In the genomic region with DNA sequence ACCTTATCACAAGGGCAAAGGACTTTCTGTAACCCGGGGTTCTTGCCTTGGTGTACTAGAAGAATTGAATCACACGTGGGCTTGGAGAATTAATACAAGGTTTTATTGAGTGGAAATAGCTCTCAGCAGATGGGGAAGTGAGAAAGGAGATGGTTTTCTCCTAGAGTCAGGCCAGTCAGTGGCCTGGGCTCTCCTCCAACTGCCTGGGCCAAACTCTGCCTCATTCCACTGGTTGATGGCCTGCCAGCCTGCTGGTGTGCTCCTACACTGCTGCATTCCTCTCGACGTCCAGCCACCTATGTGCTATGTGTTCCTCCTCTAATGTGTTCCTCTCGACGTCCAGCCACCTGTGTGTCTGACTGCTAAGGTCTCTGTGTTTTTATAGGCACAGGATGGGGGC, we compare ENCODE assay signal across 1 cellular context.
TF ChIP-seq lines count a peak whose summit lies in the region.

No MANE protein-coding gene starts in this region.

TF ChIP-seq in HepG2, 621 proteins besides CTCF, POLR2A, EP300 and RAD21:
- TF ChIP-seq, protein P1, sequence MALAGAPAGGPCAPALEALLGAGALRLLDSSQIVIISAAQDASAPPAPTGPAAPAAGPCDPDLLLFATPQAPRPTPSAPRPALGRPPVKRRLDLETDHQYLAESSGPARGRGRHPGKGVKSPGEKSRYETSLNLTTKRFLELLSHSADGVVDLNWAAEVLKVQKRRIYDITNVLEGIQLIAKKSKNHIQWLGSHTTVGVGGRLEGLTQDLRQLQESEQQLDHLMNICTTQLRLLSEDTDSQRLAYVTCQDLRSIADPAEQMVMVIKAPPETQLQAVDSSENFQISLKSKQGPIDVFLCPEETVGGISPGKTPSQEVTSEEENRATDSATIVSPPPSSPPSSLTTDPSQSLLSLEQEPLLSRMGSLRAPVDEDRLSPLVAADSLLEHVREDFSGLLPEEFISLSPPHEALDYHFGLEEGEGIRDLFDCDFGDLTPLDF (CRISPR knock-in tag; IDR thresholded peaks at IDR 0.05): no peak
- TF ChIP-seq MXD3 (CRISPR knock-in tag; IDR thresholded peaks at IDR 0.05) (no peak), MLX (CRISPR knock-in tag; IDR thresholded peaks at IDR 0.05) (no peak), RBFOX2 (IDR thresholded peaks at IDR 0.05; ENCODE audit: low read depth, low read length) (no peak)
TF ChIP-seq in HepG2: peak in this region for 0.
